Comparison of ENCODE assay signal across 20 cellular contexts in genomic region chr3:49780080-49780967, GRCh38. TPM values are rescaled to one million over a fixed set of nuclear protein-coding genes. Genes with fewer than 3 reads are reported as not detected.
DNase-seq lines count a peak whose midpoint lies in the region; ATAC-seq lines count a peak whose summit lies in the region.
"Had no signal": no experiment of that assay in that cellular context is flagged by ENCODE, and none has a peak within 500 bp of the region (broad histone marks: within the 10 kb centered on the region; RNA-seq: fewer than 3 reads in every experiment).

No MANE protein-coding gene starts in this region.

- H3K36me3 ChIP-seq in CD8-positive, alpha-beta memory T cell (ENCODE audit: insufficient read depth, low read length): peaks cover 5% of the 10 kb centered on the region
- H3K36me3 ChIP-seq in iPS-20b (ENCODE audit: insufficient read depth, low read depth, low read length): peaks cover 41% of the 10 kb centered on the region

- H3K27ac ChIP-seq in CD8-positive, alpha-beta memory T cell (ENCODE audit: low read depth, low read length): no peak overlapping the region
- no peak overlapping the region for H3K27ac ChIP-seq in iPS-20b (ENCODE audit: low read length)
- H3K27ac ChIP-seq: coronary artery, KMS-11 had no signal

- H3K4me1 Mint-ChIP-seq in CD8-positive, alpha-beta memory T cell: peaks cover 34 to 68% (median 54%) of the 10 kb centered on the region in 3 donors
- peaks cover 23% of the 10 kb centered on the region for H3K4me1 Mint-ChIP-seq in T-helper 17 cell

- no peak overlapping the region for H3K4me3 ChIP-seq in CD8-positive, alpha-beta memory T cell (ENCODE audit: low read length)
- H3K4me3 ChIP-seq in iPS-20b (ENCODE audit: low read length): no peak overlapping the region
- H3K4me3 ChIP-seq: coronary artery, lung had no signal

- H3K27me3 ChIP-seq in CD8-positive, alpha-beta memory T cell (ENCODE audit: insufficient read depth, low read length, poor library complexity, severe bottlenecking): no peaks in the 10 kb centered on the region
- no peaks in the 10 kb centered on the region for H3K27me3 ChIP-seq in iPS-20b (ENCODE audit: insufficient read depth, low read length)

- peak overlapping the region in 5 of 7 donors; percentile 24 to 61 (median 36) for H3K4me3 Mint-ChIP-seq in CD8-positive, alpha-beta memory T cell
- H3K4me3 Mint-ChIP-seq in T-helper 17 cell: no peak overlapping the region
- H3K4me3 Mint-ChIP-seq: T-helper 2 cell treated with Interferon-gamma antibody and Interleukin-4, amounts not matched to agents 5 μg/mL and 100 μg/mL, for 36 hours had no signal

- CTCF ChIA-PET in CD8-positive, alpha-beta memory T cell (lab: Charles Lee): no interaction called here

- ATAC-seq in T-helper 17 cell (no peak), GM19467 (IDR thresholded peaks at IDR 0.05; ENCODE audit: unreplicated experiment) (no peak)

- no peaks in the 10 kb centered on the region for H3K9me3 ChIP-seq in CD8-positive, alpha-beta memory T cell (ENCODE audit: low read length)
- no peaks in the 10 kb centered on the region for H3K9me3 ChIP-seq in T-helper 17 cell (ENCODE audit: control insufficient read depth, low read length, poor library complexity, severe bottlenecking)
- no peaks in the 10 kb centered on the region for H3K9me3 ChIP-seq in iPS-20b (ENCODE audit: insufficient read depth, low read depth, low read length)

- H3K36me3 Mint-ChIP-seq in CD8-positive, alpha-beta memory T cell: peaks cover 0 to 58% (median 0%) of the 10 kb centered on the region in 3 donors
- H3K36me3 Mint-ChIP-seq in T-helper 17 cell (ENCODE audit: low read depth): peaks cover 3% of the 10 kb centered on the region

- peak overlapping the region; percentile 28 to 82 (median 60) for H3K27ac Mint-ChIP-seq in CD8-positive, alpha-beta memory T cell
- H3K27ac Mint-ChIP-seq in T-helper 17 cell: peak overlapping the region; percentile 90
- H3K27ac Mint-ChIP-seq: T-helper 2 cell treated with Interferon-gamma antibody and Interleukin-4, amounts not matched to agents 5 μg/mL and 100 μg/mL, for 36 hours had no signal

- POLR2A ChIA-PET in CD8-positive, alpha-beta memory T cell (lab: Charles Lee): interaction anchor here (0.6 kb wide), 1 partner anchor 26 kb away, joined by 3 read pairs; no protein-coding TSS in a partner anchor

- peaks cover 41% of the 10 kb centered on the region for H3K4me1 ChIP-seq in CD8-positive, alpha-beta memory T cell (ENCODE audit: insufficient read depth, low read length)
- H3K4me1 ChIP-seq in iPS-20b (ENCODE audit: insufficient read depth, low read length): peaks cover under 1% of the 10 kb centered on the region

- 0 out of 2 replicates have a peak overlapping the region, but pooled peaks have one; percentile 11 for H3K9ac ChIP-seq in iPS-20b (ENCODE audit: low read depth, low read length)
- H3K9ac ChIP-seq: KMS-11 had no signal

- no peaks in the 10 kb centered on the region for H3K27me3 Mint-ChIP-seq in CD8-positive, alpha-beta memory T cell
- H3K27me3 Mint-ChIP-seq in T-helper 17 cell: no peaks in the 10 kb centered on the region

- DNase-seq in CD8-positive, alpha-beta memory T cell: no peak
- DNase-seq in T-helper 17 cell: no peak
- peak; percentile 51 for DNase-seq in pons (ENCODE audit: low spot score)
- DNase-seq in DMS153 treated with DMSO at 0.1 percent for 48 hours (lab: John Stamatoyannopoulos, UW; ENCODE audit: unreplicated experiment): no peak
- no peak for DNase-seq in NCI-H1048 (lab: John Stamatoyannopoulos, UW)
- DNase-seq: activated CD4-positive, alpha-beta T cell treated with anti-CD3 and anti-CD28 coated beads, Interleukin-2, amount 50 U/mL, for 48 hours; activated gamma-delta T cell treated with Interleukin-2 at 50 U/mL for 16 hours; C1 segment of cervical spinal cord; HCEC 1CT; NCI-H187 treated with DMSO at 0.1 percent for 48 hours; stimulated activated CD4-positive, alpha-beta T cell treated with anti-CD3 and anti-CD28 coated beads, Interleukin-4, amount 100 ng/mL, for 4 hours; stimulated activated naive CD4-positive, alpha-beta T cell had no signal

- H3K9me3 Mint-ChIP-seq in CD8-positive, alpha-beta memory T cell: no peaks in the 10 kb centered on the region
- H3K9me3 Mint-ChIP-seq: T-helper 2 cell treated with Interferon-gamma antibody and Interleukin-4, amounts not matched to agents 5 μg/mL and 100 μg/mL, for 36 hours had no signal

RNA-seq across cellular contexts. Expression of gene IP6K1, which starts 6.0 kb away (rescaled TPM):
- 10 to 100 TPM; 37.1 to 47.5 TPM for total RNA-seq in CD8-positive, alpha-beta memory T cell
- polyA plus RNA-seq in CD8-positive, alpha-beta memory T cell: 26.1 TPM
- total RNA-seq in T-helper 17 cell: 10 to 100 TPM; 54.1 to 56.4 TPM

RNA-seq across cellular contexts. Expression of gene CDHR4, which starts 19.3 kb away (rescaled TPM):
- not detected for total RNA-seq in CD8-positive, alpha-beta memory T cell
- not detected for polyA plus RNA-seq in CD8-positive, alpha-beta memory T cell
- total RNA-seq in T-helper 17 cell: under 1 TPM in 1 of 2 donors, not detected in 1; 0.37 TPM
- total RNA-seq: renal cortical epithelial cell, RPMI7951 had no signal

RNA-seq across cellular contexts. Expression of gene INKA1, which starts 22.7 kb away (rescaled TPM):
- 1 to 10 TPM; 1.1 to 1.7 TPM for total RNA-seq in CD8-positive, alpha-beta memory T cell
- 1.1 TPM for polyA plus RNA-seq in CD8-positive, alpha-beta memory T cell
- total RNA-seq in T-helper 17 cell: 1 to 10 TPM in 1 of 2 donors, under 1 TPM in 1; 0.92 to 5.2 TPM

RNA-seq across cellular contexts. Expression of gene UBA7, which starts 33.4 kb away (rescaled TPM):
- 10 to 100 TPM; 57.8 to 58.3 TPM for total RNA-seq in CD8-positive, alpha-beta memory T cell
- 40.7 TPM for polyA plus RNA-seq in CD8-positive, alpha-beta memory T cell
- 100 to 1,000 TPM; 173 to 198 TPM for total RNA-seq in T-helper 17 cell

RNA-seq across cellular contexts. Expression of gene GMPPB, which starts 56.6 kb away (rescaled TPM):
- 10 to 100 TPM; 52.6 to 53.8 TPM for total RNA-seq in CD8-positive, alpha-beta memory T cell
- polyA plus RNA-seq in CD8-positive, alpha-beta memory T cell: 24.6 TPM
- total RNA-seq in T-helper 17 cell: 10 to 100 TPM; 42.9 to 61.9 TPM
